In the genomic region with DNA sequence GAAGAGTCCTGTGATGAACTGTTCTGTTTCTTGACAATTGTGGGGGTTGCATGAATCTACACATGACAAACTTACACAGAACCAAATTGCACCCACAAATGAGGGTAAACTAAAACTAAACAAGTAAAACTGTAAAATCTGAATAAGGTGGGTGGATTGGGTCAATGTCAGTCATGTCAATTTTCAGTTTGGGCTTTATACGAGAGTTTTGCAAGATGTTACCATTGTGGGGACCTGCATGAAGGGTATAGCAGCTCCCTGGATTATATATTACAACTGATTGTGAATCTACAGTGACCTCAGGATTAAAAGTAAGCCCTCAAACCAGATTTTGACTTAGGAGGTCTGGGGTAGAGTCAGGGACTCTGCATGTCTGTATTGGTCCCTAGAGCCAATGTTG, we compare ENCODE assay signal across 1 cellular context.
"Had no signal": no experiment of that assay in that cellular context is flagged by ENCODE, and none has a peak within 500 bp of the region (broad histone marks: within the 10 kb centered on the region; RNA-seq: fewer than 3 reads in every experiment).

No MANE protein-coding gene starts in this region.

- H3K4me3 ChIP-seq: MG63 had no signal

- H3K36me3 ChIP-seq: MG63 had no signal

- H3K9me3 ChIP-seq: MG63 had no signal
